In the genomic region with DNA sequence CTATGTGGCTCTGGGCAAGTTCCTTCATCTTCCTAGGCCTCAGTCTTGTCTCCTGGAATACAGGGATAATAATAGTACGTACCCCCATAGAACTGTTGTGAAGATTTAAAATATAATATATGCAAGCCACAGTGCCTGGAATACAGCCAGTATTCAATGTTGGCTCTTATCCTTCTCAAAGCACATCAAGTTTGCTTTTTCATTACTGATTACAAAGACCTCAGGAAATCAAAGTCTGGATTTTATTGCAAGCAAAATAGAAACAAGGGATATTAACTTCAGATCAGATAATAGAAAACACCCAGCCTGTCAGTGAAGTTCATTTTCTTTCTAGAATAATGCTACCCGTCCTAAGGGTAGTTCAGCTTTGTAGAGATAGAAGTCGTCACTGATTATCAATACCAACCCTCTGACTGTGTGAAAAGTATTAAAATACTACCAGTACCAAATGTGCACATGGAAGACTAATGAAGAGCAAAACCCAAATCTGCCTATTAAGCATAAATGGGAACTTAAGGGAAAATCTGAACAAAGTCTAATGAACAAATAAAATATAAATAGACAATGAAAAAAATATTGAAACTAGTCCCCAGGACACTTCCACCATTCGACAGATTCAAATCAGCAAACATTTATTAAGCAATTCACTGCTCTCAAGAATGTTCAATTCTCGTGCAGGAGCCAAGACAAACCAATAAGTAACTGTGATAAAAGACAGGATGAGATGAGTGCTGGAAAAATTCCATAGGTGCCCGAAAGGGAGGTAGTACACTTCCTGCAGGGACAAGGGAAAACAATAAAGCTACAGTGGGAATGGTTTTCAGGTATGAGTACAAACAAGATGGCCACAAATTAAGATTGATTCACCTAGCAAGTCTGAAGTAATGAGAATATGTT, we compare ENCODE assay signal across 1 cellular context.
TF ChIP-seq lines count a peak whose summit lies in the region.

No MANE protein-coding gene starts in this region.

TF ChIP-seq in neural cell, 6 proteins besides CTCF, POLR2A, EP300 and RAD21 (continued from another document):
- TF ChIP-seq, protein P1, sequence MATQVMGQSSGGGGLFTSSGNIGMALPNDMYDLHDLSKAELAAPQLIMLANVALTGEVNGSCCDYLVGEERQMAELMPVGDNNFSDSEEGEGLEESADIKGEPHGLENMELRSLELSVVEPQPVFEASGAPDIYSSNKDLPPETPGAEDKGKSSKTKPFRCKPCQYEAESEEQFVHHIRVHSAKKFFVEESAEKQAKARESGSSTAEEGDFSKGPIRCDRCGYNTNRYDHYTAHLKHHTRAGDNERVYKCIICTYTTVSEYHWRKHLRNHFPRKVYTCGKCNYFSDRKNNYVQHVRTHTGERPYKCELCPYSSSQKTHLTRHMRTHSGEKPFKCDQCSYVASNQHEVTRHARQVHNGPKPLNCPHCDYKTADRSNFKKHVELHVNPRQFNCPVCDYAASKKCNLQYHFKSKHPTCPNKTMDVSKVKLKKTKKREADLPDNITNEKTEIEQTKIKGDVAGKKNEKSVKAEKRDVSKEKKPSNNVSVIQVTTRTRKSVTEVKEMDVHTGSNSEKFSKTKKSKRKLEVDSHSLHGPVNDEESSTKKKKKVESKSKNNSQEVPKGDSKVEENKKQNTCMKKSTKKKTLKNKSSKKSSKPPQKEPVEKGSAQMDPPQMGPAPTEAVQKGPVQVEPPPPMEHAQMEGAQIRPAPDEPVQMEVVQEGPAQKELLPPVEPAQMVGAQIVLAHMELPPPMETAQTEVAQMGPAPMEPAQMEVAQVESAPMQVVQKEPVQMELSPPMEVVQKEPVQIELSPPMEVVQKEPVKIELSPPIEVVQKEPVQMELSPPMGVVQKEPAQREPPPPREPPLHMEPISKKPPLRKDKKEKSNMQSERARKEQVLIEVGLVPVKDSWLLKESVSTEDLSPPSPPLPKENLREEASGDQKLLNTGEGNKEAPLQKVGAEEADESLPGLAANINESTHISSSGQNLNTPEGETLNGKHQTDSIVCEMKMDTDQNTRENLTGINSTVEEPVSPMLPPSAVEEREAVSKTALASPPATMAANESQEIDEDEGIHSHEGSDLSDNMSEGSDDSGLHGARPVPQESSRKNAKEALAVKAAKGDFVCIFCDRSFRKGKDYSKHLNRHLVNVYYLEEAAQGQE (IDR thresholded peaks at IDR 0.05; ENCODE audit: borderline replicate concordance): no peak
- TF ChIP-seq MXI1 (conservative IDR thresholded peaks at IDR 0.05; ENCODE audit: poor library complexity, severe bottlenecking): no peak
- no peak for TF ChIP-seq EZH2 (IDR thresholded peaks at IDR 0.05; ENCODE audit: borderline replicate concordance, insufficient read depth, low read length, poor library complexity, severe bottlenecking)
- TF ChIP-seq TAF1 (IDR thresholded peaks at IDR 0.05; ENCODE audit: low read depth): no peak
